8 cellular contexts compared by ENCODE assay signal in genomic region chr12:118372541-118373495, GRCh38. TPM values are rescaled to one million over a fixed set of nuclear protein-coding genes. Genes with fewer than 3 reads are reported as not detected.
A peak's percentile ranks its signal among the peaks of the same experiment; 100 is the strongest.
DNase-seq lines count a peak whose midpoint lies in the region; ATAC-seq, FAIRE-seq and TF ChIP-seq lines count a peak whose summit lies in the region.

TSS of gene TAOK3 (minus strand) at chr12:118372907. CDS start at chr12:118255567, 117,340 bp downstream.

- H3K9me3 Mint-ChIP-seq in activated T-cell treated with anti-CD3 and anti-CD28 coated beads, Interleukin-2, amount 50 U/mL, for 72 hours, result no peaks in the 10 kb centered on the region

- peaks cover 4 to 9% of the 10 kb centered on the region in 2 donors for H3K36me3 Mint-ChIP-seq in activated T-cell treated with anti-CD3 and anti-CD28 coated beads, Interleukin-2, amount 50 U/mL, for 72 hours (ENCODE audit: insufficient read depth in 2 of 2)

- peak; percentile 53 for FAIRE-seq in RCC 7860 (lab: Jason Lieb, UNC)

- H3K4me1 Mint-ChIP-seq in activated T-cell treated with anti-CD3 and anti-CD28 coated beads, Interleukin-2, amount 50 U/mL, for 72 hours (ENCODE audit: low read depth), result peaks cover 47% of the 10 kb centered on the region

- H3K27me3 Mint-ChIP-seq in activated T-cell treated with anti-CD3 and anti-CD28 coated beads, Interleukin-2, amount 50 U/mL, for 72 hours (ENCODE audit: low read depth), result no peaks in the 10 kb centered on the region

- peaks cover 40 to 63% (median 59%) of the 10 kb centered on the region in 4 donors for H3K4me1 ChIP-seq in esophagus muscularis mucosa

- peak within 1 kb of the TSS; percentile 84 to 95 (median 88) for H3K4me3 ChIP-seq in esophagus muscularis mucosa

- peak; percentile 82 for TF ChIP-seq POLR2A in esophagus muscularis mucosa (IDR thresholded peaks at IDR 0.05; ENCODE audit: low read depth)

- intact Hi-C loops in esophagus muscularis mucosa (cut with DNase I), result loop anchor here (2.0 to 5.0 kb wide), 2 partner anchors 184 to 311 kb away; partner anchors contain the start of gene WSB2

- ATAC-seq in GM21786 (IDR thresholded peaks at IDR 0.05; ENCODE audit: unreplicated experiment), result peak; percentile 75
- ATAC-seq in activated T-cell treated with anti-CD3 and anti-CD28 coated beads, Interleukin-2, amount 50 U/mL, for 72 hours (replicated peaks in 1 of 2), result peak; percentile 89 to 91

- H3K9me3 ChIP-seq in KOPT-K1 (ENCODE audit: insufficient read depth, low read length, poor library complexity, severe bottlenecking) (no peaks in the 10 kb centered on the region), esophagus muscularis mucosa (no peaks in the 10 kb centered on the region)

- no peaks in the 10 kb centered on the region for H3K36me3 ChIP-seq in KOPT-K1 (ENCODE audit: insufficient read depth, low read length)
- no peaks in the 10 kb centered on the region for H3K36me3 ChIP-seq in esophagus muscularis mucosa

- peak within 1 kb of the TSS; percentile 97 to 98 for H3K4me3 Mint-ChIP-seq in activated T-cell treated with anti-CD3 and anti-CD28 coated beads, Interleukin-2, amount 50 U/mL, for 72 hours

- TF ChIP-seq CTCF in esophagus muscularis mucosa (IDR thresholded peaks at IDR 0.05), result no peak

- no peak for TF ChIP-seq EP300 in esophagus muscularis mucosa (IDR thresholded peaks at IDR 0.05)

- WGBS in esophagus muscularis mucosa, result 3% methylated on average over 23 of the region's 75 CpGs

- H3K27ac ChIP-seq in KOPT-K1 (ENCODE audit: low read depth, low read length, poor library complexity, severe bottlenecking) (peak within 1 kb of the TSS; percentile 60), esophagus muscularis mucosa (replicated peaks in 1 of 4) (peak within 1 kb of the TSS; percentile 88 to 96 (median 92))

- DNase-seq in DMS79 (lab: John Stamatoyannopoulos, UW) (peak; percentile 96), RCC 7860 (ENCODE audit: low spot score) (peak; percentile 96), esophagus muscularis mucosa (ENCODE audit: extremely low spot score) (peak; percentile 100), myocyte (ENCODE audit: low read depth) (peak; percentile 99)
- DNase-seq in activated T-cell treated with anti-CD3 and anti-CD28 coated beads, Interleukin-2, amount 50 U/mL, for 72 hours, result peak; percentile 96 to 97
- DNase-seq in stimulated activated CD8-positive, alpha-beta memory T cell treated with anti-CD3 and anti-CD28 coated beads, Interleukin-7, amount 100 ng/mL, for 48 hours (ENCODE audit: extremely low read depth in 1 of 2, low read depth in 1 of 2), result peak; percentile 91 to 97

- peaks cover 0 to 5% (median 0%) of the 10 kb centered on the region in 4 donors for H3K27me3 ChIP-seq in esophagus muscularis mucosa

- peak within 1 kb of the TSS; percentile 93 for H3K27ac Mint-ChIP-seq in activated T-cell treated with anti-CD3 and anti-CD28 coated beads, Interleukin-2, amount 50 U/mL, for 72 hours

RNA-seq across cellular contexts. Expression of gene TAOK3, which starts in this region (rescaled TPM):
- 10 to 100 TPM; 46.8 to 49.2 TPM for total RNA-seq in activated T-cell treated with anti-CD3 and anti-CD28 coated beads, Interleukin-2, amount 50 U/mL, for 72 hours
- total RNA-seq in esophagus muscularis mucosa (10 to 100 TPM; 34.6 to 44.9 (median 39.6) TPM), myocyte (18.1 and 20.9 TPM in 2 replicates)
- 16.3 TPM for polyA plus RNA-seq in myocyte (2012)

Comparison
In these comparisons a context has a peak if more than half of its experiments do, and no peak if none do; other contexts are left out.
1. Peak in every context shown above with its lines: DNase-seq, ATAC-seq, H3K4me3 ChIP-seq and H3K27ac ChIP-seq.